ENCODE assay signal across 8 cellular contexts in the genomic region with DNA sequence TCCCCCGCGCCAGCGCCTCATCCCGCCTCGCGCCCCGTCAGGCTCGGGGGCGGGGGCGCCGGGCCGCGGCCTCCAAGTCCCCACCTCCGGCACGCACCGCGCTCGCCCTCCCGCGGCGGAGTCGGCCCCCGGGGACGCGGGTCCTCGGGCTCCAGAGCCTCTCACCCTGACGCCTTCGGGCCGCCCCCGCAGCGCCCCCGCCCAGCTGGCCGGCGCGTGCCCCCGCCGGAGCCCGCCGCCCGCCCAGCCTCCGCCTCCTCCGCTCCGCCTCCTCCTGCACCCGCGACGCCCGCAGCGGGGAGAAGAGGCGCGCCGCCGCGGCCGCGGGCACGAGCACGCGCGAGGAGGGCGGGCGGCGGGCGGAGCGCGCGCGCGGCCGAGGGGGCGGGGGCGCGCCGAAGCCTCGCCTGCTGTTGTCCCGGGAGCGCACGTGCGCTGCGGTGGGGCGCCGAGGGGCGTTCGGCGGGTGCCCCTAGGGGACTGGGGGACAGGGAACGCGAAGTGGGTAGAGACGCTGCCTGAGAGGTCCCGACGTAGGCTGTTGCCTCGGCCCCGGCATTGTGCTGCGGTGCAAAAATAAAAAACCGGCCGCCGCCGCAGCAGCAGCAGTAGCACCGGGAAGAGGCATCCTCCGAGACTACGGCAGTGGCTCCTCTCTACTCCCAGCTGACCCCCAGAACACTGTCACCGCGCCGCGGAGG.
DNase-seq lines count a peak whose midpoint lies in the region; ATAC-seq and TF ChIP-seq lines count a peak whose summit lies in the region.

No MANE protein-coding gene starts in this region.

- H3K4me1 Mint-ChIP-seq in activated naive CD4-positive, alpha-beta T cell treated with anti-CD3 and anti-CD28 coated beads, Interleukin-2, amount 50 U/mL, for 24 hours: peaks cover 40% of the 10 kb centered on the region

- H3K9me3 Mint-ChIP-seq in activated naive CD4-positive, alpha-beta T cell treated with anti-CD3 and anti-CD28 coated beads, Interleukin-2, amount 50 U/mL, for 24 hours: no peaks in the 10 kb centered on the region

- intact Hi-C loops in head of caudate nucleus (cut with DNase I): no loop called here

- no peaks in the 10 kb centered on the region for H3K36me3 Mint-ChIP-seq in activated naive CD4-positive, alpha-beta T cell treated with anti-CD3 and anti-CD28 coated beads, Interleukin-2, amount 50 U/mL, for 24 hours

- H3K27ac ChIP-seq in RWPE2 (ENCODE audit: poor library complexity, severe bottlenecking): no peak overlapping the region
- peak overlapping the region; percentile 65 for H3K27ac ChIP-seq in temporal lobe (ENCODE audit: low read depth, low read length)

- H3K9me3 ChIP-seq in RWPE2 (ENCODE audit: severe bottlenecking): no peaks in the 10 kb centered on the region

- H3K4me3 Mint-ChIP-seq in activated naive CD4-positive, alpha-beta T cell treated with anti-CD3 and anti-CD28 coated beads, Interleukin-2, amount 50 U/mL, for 24 hours: peak overlapping the region; percentile 85

- H3K4me1 ChIP-seq in RWPE2 (ENCODE audit: insufficient read depth, poor library complexity, severe bottlenecking): peaks cover 5% of the 10 kb centered on the region

- TF ChIP-seq CTCF in AG10803 (conservative IDR thresholded peaks at IDR 0.05; ENCODE audit: low read length) (no peak), RWPE2 (IDR thresholded peaks at IDR 0.05; ENCODE audit: poor library complexity, severe bottlenecking) (no peak), omental fat pad (IDR thresholded peaks at IDR 0.05) (no peak)

- peak; percentile 79 for DNase-seq in AG10803 (ENCODE audit: low read depth)
- peak; percentile 29 for DNase-seq in HuH-7 (ENCODE audit: low spot score)
- DNase-seq in RWPE2 (ENCODE audit: low spot score): peak; percentile 67
- DNase-seq in head of caudate nucleus: peak; percentile 21 to 94 (median 85)
- DNase-seq in omental fat pad (ENCODE audit: low spot score): no peak

- peaks cover 13% of the 10 kb centered on the region for H3K27me3 Mint-ChIP-seq in activated naive CD4-positive, alpha-beta T cell treated with anti-CD3 and anti-CD28 coated beads, Interleukin-2, amount 50 U/mL, for 24 hours

- H3K4me3 ChIP-seq in AG10803 (ENCODE audit: low read length) (peak overlapping the region; percentile 69), RWPE2 (ENCODE audit: severe bottlenecking) (peak overlapping the region; percentile 98)

- ATAC-seq in GM19395 (IDR thresholded peaks at IDR 0.05; ENCODE audit: unreplicated experiment): peak; percentile 53
- ATAC-seq in RWPE2 (ENCODE audit: low read depth): peak; percentile 49
- ATAC-seq in omental fat pad (ENCODE audit: low FRiP score): peak; percentile 87

- H3K36me3 ChIP-seq in RWPE2 (ENCODE audit: low read depth): no peaks in the 10 kb centered on the region

- H3K27ac Mint-ChIP-seq in activated naive CD4-positive, alpha-beta T cell treated with anti-CD3 and anti-CD28 coated beads, Interleukin-2, amount 50 U/mL, for 24 hours: peak overlapping the region; percentile 85

- no peaks in the 10 kb centered on the region for H3K27me3 ChIP-seq in RWPE2 (ENCODE audit: insufficient read depth, poor library complexity, severe bottlenecking)
